Comparison of ENCODE assay signal across 18 cellular contexts in genomic region chr10:69220510-69220909, GRCh38. TPM values are rescaled to one million over a fixed set of nuclear protein-coding genes. Genes with fewer than 3 reads are reported as not detected.
DNase-seq lines count a peak whose midpoint lies in the region; ATAC-seq and TF ChIP-seq lines count a peak whose summit lies in the region.
"Had no signal": no experiment of that assay in that cellular context is flagged by ENCODE, and none has a peak within 500 bp of the region (broad histone marks: within the 10 kb centered on the region; RNA-seq: fewer than 3 reads in every experiment).

No MANE protein-coding gene starts in this region.

- CTCF ChIA-PET in activated CD4-positive, alpha-beta memory T cell treated with anti-CD3 and anti-CD28 coated beads, Interleukin-2, amount 10 ng/mL, durations not matched to agents 7 days and 5 days (lab: Charles Lee) = interaction anchor here (0.8 to 1.6 kb wide), 2 partner anchors 9 to 14 kb away, joined by 3 to 8 read pairs; no protein-coding TSS in a partner anchor
- CTCF ChIA-PET in activated CD4-positive, alpha-beta memory T cell treated with anti-CD3 and anti-CD28 coated beads for 36 hours (lab: Charles Lee) = interaction anchor here (0.5 to 2.0 kb wide), 4 partner anchors 8 to 21 kb away, joined by 3 to 4 read pairs (median 3); no protein-coding TSS in a partner anchor

- H3K27ac Mint-ChIP-seq in activated CD4-positive, alpha-beta memory T cell treated with anti-CD3 and anti-CD28 coated beads, Interleukin-2, amount 10 ng/mL, durations not matched to agents 7 days and 5 days = peak overlapping the region; percentile 50
- no peak overlapping the region for H3K27ac Mint-ChIP-seq in activated CD4-positive, alpha-beta memory T cell treated with anti-CD3 and anti-CD28 coated beads for 36 hours
- H3K27ac Mint-ChIP-seq in type B pancreatic cell = peak overlapping the region; percentile 51

- POLR2A ChIA-PET in activated CD4-positive, alpha-beta memory T cell treated with anti-CD3 and anti-CD28 coated beads, Interleukin-2, amount 10 ng/mL, durations not matched to agents 7 days and 5 days (lab: Charles Lee) = interaction anchor here (1.1 to 1.2 kb wide), 2 partner anchors 20 to 40 kb away, joined by 4 to 5 read pairs; partner anchors contain the start of gene SUPV3L1
- POLR2A ChIA-PET in activated CD4-positive, alpha-beta memory T cell treated with anti-CD3 and anti-CD28 coated beads for 36 hours (lab: Charles Lee) = interaction anchor here (0.6 kb wide), 1 partner anchor 95 kb away, joined by 3 read pairs; no protein-coding TSS in a partner anchor

- no peaks in the 10 kb centered on the region for H3K9me3 Mint-ChIP-seq in activated CD4-positive, alpha-beta memory T cell treated with anti-CD3 and anti-CD28 coated beads, Interleukin-2, amount 10 ng/mL, durations not matched to agents 7 days and 5 days
- H3K9me3 Mint-ChIP-seq in activated CD4-positive, alpha-beta memory T cell treated with anti-CD3 and anti-CD28 coated beads for 36 hours = no peaks in the 10 kb centered on the region
- no peaks in the 10 kb centered on the region for H3K9me3 Mint-ChIP-seq in type B pancreatic cell

- no peak for DNase-seq in activated CD4-positive, alpha-beta memory T cell treated with anti-CD3 and anti-CD28 coated beads, Interleukin-2, amount 10 ng/mL, durations not matched to agents 7 days and 5 days
- no peak for DNase-seq in activated CD4-positive, alpha-beta memory T cell treated with anti-CD3 and anti-CD28 coated beads for 36 hours
- DNase-seq in lung (ENCODE audit: low spot score) = peak; percentile 55
- no peak for DNase-seq in type B pancreatic cell (ENCODE audit: extremely low spot score, unreplicated experiment)
- DNase-seq in GOT3 (lab: John Stamatoyannopoulos, UW) = no peak
- no peak for DNase-seq in SW480 (ENCODE audit: low spot score)
- DNase-seq in DMS 273 treated with DMSO at 0.1 percent for 48 hours (lab: John Stamatoyannopoulos, UW) = no peak
- DNase-seq: activated CD8-positive, alpha-beta memory T cell treated with anti-CD3 and anti-CD28 coated beads, Interleukin-2, amount 50 U/mL, for 4 hours; activated gamma-delta T cell treated with Interleukin-2 at 50 U/mL for 16 hours; EL; left colon; NCI-H2107; NCI-H510A treated with DMSO at 0.1 percent for 48 hours; right cardiac atrium had no signal

- intact Hi-C loops in activated CD4-positive, alpha-beta memory T cell treated with anti-CD3 and anti-CD28 coated beads for 36 hours (cut with micrococcal nuclease) = loop anchor here (5.0 kb wide), 4 partner anchors 97 to 263 kb away; partner anchors contain the start of gene DDX21

- H3K4me3 Mint-ChIP-seq in activated CD4-positive, alpha-beta memory T cell treated with anti-CD3 and anti-CD28 coated beads, Interleukin-2, amount 10 ng/mL, durations not matched to agents 7 days and 5 days = no peak overlapping the region
- H3K4me3 Mint-ChIP-seq in activated CD4-positive, alpha-beta memory T cell treated with anti-CD3 and anti-CD28 coated beads for 36 hours = no peak overlapping the region
- H3K4me3 Mint-ChIP-seq in type B pancreatic cell = peak overlapping the region; percentile 34

- TF ChIP-seq CTCF in lung (IDR thresholded peaks at IDR 0.05; ENCODE audit: control extremely low read depth, extremely low read depth) = no peak
- no peak for TF ChIP-seq CTCF in type B pancreatic cell (conservative IDR thresholded peaks at IDR 0.05)

- H3K36me3 ChIP-seq in duodenal mucosa (ENCODE audit: control insufficient read depth in 1 of 2, insufficient read depth in 2 of 2, low read length in 2 of 2) (no peaks in the 10 kb centered on the region), lung (ENCODE audit: control insufficient read depth in 2 of 2, insufficient read depth in 2 of 2, low read length in 2 of 2) (no peaks in the 10 kb centered on the region)
- H3K36me3 ChIP-seq: BLaER1, suprapubic skin had no signal

- peak overlapping the region; percentile 59 to 77 for H3K4me3 ChIP-seq in duodenal mucosa (ENCODE audit: low read depth in 1 of 2, low read length in 2 of 2)
- H3K4me3 ChIP-seq in lung = no peak overlapping the region
- H3K4me3 ChIP-seq: BLaER1, suprapubic skin had no signal

- peaks cover 67% of the 10 kb centered on the region for H3K4me1 Mint-ChIP-seq in activated CD4-positive, alpha-beta memory T cell treated with anti-CD3 and anti-CD28 coated beads, Interleukin-2, amount 10 ng/mL, durations not matched to agents 7 days and 5 days
- peaks cover 52% of the 10 kb centered on the region for H3K4me1 Mint-ChIP-seq in activated CD4-positive, alpha-beta memory T cell treated with anti-CD3 and anti-CD28 coated beads for 36 hours (ENCODE audit: low read depth)
- H3K4me1 Mint-ChIP-seq in type B pancreatic cell (ENCODE audit: unreplicated experiment) = peaks cover 18% of the 10 kb centered on the region

- peaks cover 31 to 35% of the 10 kb centered on the region in 2 donors for H3K4me1 ChIP-seq in duodenal mucosa (ENCODE audit: control insufficient read depth in 1 of 2, insufficient read depth in 2 of 2, low read length in 2 of 2)
- no peaks in the 10 kb centered on the region for H3K4me1 ChIP-seq in lung (ENCODE audit: control insufficient read depth in 2 of 2, insufficient read depth in 2 of 2, low read length in 2 of 2)

- H3K27ac ChIP-seq in duodenal mucosa (ENCODE audit: low read depth, low read length) = peak overlapping the region; percentile 30
- peak overlapping the region in 1 of 2 donors; percentile 55 for H3K27ac ChIP-seq in lung (ENCODE audit: low read depth in 1 of 2, low read length in 1 of 2)
- H3K27ac ChIP-seq: BLaER1, suprapubic skin had no signal

- H3K9ac ChIP-seq in duodenal mucosa (ENCODE audit: low read depth in 1 of 2, low read length in 2 of 2) = peak overlapping the region; percentile 60 to 68
- H3K9ac ChIP-seq: BLaER1 had no signal

- ATAC-seq in lung (ENCODE audit: insufficient read depth, low FRiP score) = no peak
- ATAC-seq: HCT116, left colon, right cardiac atrium had no signal

- no peaks in the 10 kb centered on the region for H3K27me3 Mint-ChIP-seq in activated CD4-positive, alpha-beta memory T cell treated with anti-CD3 and anti-CD28 coated beads, Interleukin-2, amount 10 ng/mL, durations not matched to agents 7 days and 5 days
- no peaks in the 10 kb centered on the region for H3K27me3 Mint-ChIP-seq in activated CD4-positive, alpha-beta memory T cell treated with anti-CD3 and anti-CD28 coated beads for 36 hours
- H3K27me3 Mint-ChIP-seq in type B pancreatic cell = peaks cover 5% of the 10 kb centered on the region

- 69 to 89% methylated on average over 9 of the region's 9 CpGs for WGBS in lung, 2 donors

- H3K27me3 ChIP-seq in duodenal mucosa (ENCODE audit: control insufficient read depth in 1 of 2, insufficient read depth in 2 of 2, low read length in 2 of 2) = no peaks in the 10 kb centered on the region
- H3K27me3 ChIP-seq in lung (ENCODE audit: control insufficient read depth, insufficient read depth) = no peaks in the 10 kb centered on the region
- H3K27me3 ChIP-seq: BLaER1 had no signal

- H3K9me3 ChIP-seq in duodenal mucosa (ENCODE audit: control insufficient read depth in 1 of 2, low read length in 2 of 2) (no peaks in the 10 kb centered on the region), lung (ENCODE audit: control insufficient read depth in 2 of 2, insufficient read depth in 1 of 2, low read length in 1 of 2) (no peaks in the 10 kb centered on the region)
- H3K9me3 ChIP-seq: BLaER1, suprapubic skin had no signal

- H3K36me3 Mint-ChIP-seq in activated CD4-positive, alpha-beta memory T cell treated with anti-CD3 and anti-CD28 coated beads, Interleukin-2, amount 10 ng/mL, durations not matched to agents 7 days and 5 days (ENCODE audit: low read depth) = no peaks in the 10 kb centered on the region
- H3K36me3 Mint-ChIP-seq in activated CD4-positive, alpha-beta memory T cell treated with anti-CD3 and anti-CD28 coated beads for 36 hours = no peaks in the 10 kb centered on the region
- H3K36me3 Mint-ChIP-seq in type B pancreatic cell = no peaks in the 10 kb centered on the region

RNA-seq across cellular contexts. Expression of gene HKDC1, which starts 0.4 kb away (rescaled TPM):
- 1 to 10 TPM; 4.1 to 4.2 TPM for total RNA-seq in activated CD4-positive, alpha-beta memory T cell treated with anti-CD3 and anti-CD28 coated beads, Interleukin-2, amount 10 ng/mL, durations not matched to agents 7 days and 5 days
- total RNA-seq in activated CD4-positive, alpha-beta memory T cell treated with anti-CD3 and anti-CD28 coated beads for 36 hours = 1 to 10 TPM in 1 of 2 experiments, under 1 TPM in 1; 0.67 to 1.1 TPM
- total RNA-seq in lung (10 to 100 TPM in 1 of 2 donors, 1 to 10 TPM in 1; 1.5 to 11.1 TPM), type B pancreatic cell (ENCODE audit: low replicate concordance) (2.4 and 8.0 TPM in 2 replicates)
- 1 to 10 TPM; 4.6 TPM for polyA plus RNA-seq in lung

RNA-seq across cellular contexts. Expression of gene SUPV3L1, which starts 40.5 kb away (rescaled TPM):
- total RNA-seq in activated CD4-positive, alpha-beta memory T cell treated with anti-CD3 and anti-CD28 coated beads, Interleukin-2, amount 10 ng/mL, durations not matched to agents 7 days and 5 days = 10 to 100 TPM; 34.6 to 39.1 TPM
- total RNA-seq in activated CD4-positive, alpha-beta memory T cell treated with anti-CD3 and anti-CD28 coated beads for 36 hours = 10 to 100 TPM; 45.0 to 47.6 TPM
- 10 to 100 TPM; 21.8 to 24.6 TPM for total RNA-seq in lung
- 10 to 100 TPM; 17.0 to 52.7 TPM for polyA plus RNA-seq in lung
- total RNA-seq in type B pancreatic cell (ENCODE audit: low replicate concordance) = 30.7 and 36.6 TPM in 2 replicates

RNA-seq across cellular contexts. Expression of gene HK1, which starts 57.8 kb away (rescaled TPM):
- 100 to 1,000 TPM; 142 to 146 TPM for total RNA-seq in activated CD4-positive, alpha-beta memory T cell treated with anti-CD3 and anti-CD28 coated beads, Interleukin-2, amount 10 ng/mL, durations not matched to agents 7 days and 5 days
- total RNA-seq in activated CD4-positive, alpha-beta memory T cell treated with anti-CD3 and anti-CD28 coated beads for 36 hours = 100 to 1,000 TPM; 213 to 220 TPM
- 100 to 1,000 TPM in 1 of 2 donors, 10 to 100 TPM in 1; 57.4 to 120 TPM for total RNA-seq in lung
- 10 to 100 TPM; 33.6 to 98.6 TPM for polyA plus RNA-seq in lung
- total RNA-seq in type B pancreatic cell (ENCODE audit: low replicate concordance) = 60.8 and 87.9 TPM in 2 replicates
